ENCODE assay signal across 28 cellular contexts in genomic region chr16:68508641-68509240, GRCh38.
"Had no signal": no experiment of that assay in that cellular context is flagged by ENCODE, and none has a peak within 500 bp of the region (broad histone marks: within the 10 kb centered on the region; RNA-seq: fewer than 3 reads in every experiment).

No MANE protein-coding gene starts in this region.

- FAIRE-seq: K562 had no signal

- H3K4me3 ChIP-seq: K562, SJSA1 had no signal

- H3K27me3 Mint-ChIP-seq: activated naive CD8-positive, alpha-beta T cell; activated naive CD8-positive, alpha-beta T cell treated with anti-CD3 and anti-CD28 coated beads, Interleukin-2, amount 50 U/mL, for 24 hours had no signal

- H3K9me3 ChIP-seq: SJSA1 had no signal

- H3K9me3 Mint-ChIP-seq: activated CD4-positive, alpha-beta T cell treated with anti-CD3 and anti-CD28 coated beads, Interleukin-2, amount 10 ng/mL, durations not matched to agents 24 days and 14 days; activated naive CD4-positive, alpha-beta T cell treated with anti-CD3 and anti-CD28 coated beads, Interleukin-2, amount 10 ng/mL, durations not matched to agents 7 days and 5 days; activated naive CD8-positive, alpha-beta T cell treated with anti-CD3 and anti-CD28 coated beads, Interleukin-2, amount 50 U/mL, for 24 hours had no signal

- H3K36me3 Mint-ChIP-seq: activated naive CD4-positive, alpha-beta T cell treated with anti-CD3 and anti-CD28 coated beads, Interleukin-2, amount 10 ng/mL, durations not matched to agents 7 days and 5 days; activated naive CD8-positive, alpha-beta T cell had no signal

- H3K4me3 Mint-ChIP-seq: activated CD4-positive, alpha-beta T cell treated with anti-CD3 and anti-CD28 coated beads, Interleukin-2, amount 10 ng/mL, durations not matched to agents 24 days and 14 days; activated naive CD4-positive, alpha-beta T cell treated with anti-CD3 and anti-CD28 coated beads, Interleukin-2, amount 10 ng/mL, durations not matched to agents 7 days and 5 days; activated naive CD8-positive, alpha-beta T cell; activated naive CD8-positive, alpha-beta T cell treated with anti-CD3 and anti-CD28 coated beads, Interleukin-2, amount 50 U/mL, for 24 hours had no signal

- ATAC-seq: activated naive CD8-positive, alpha-beta T cell treated with anti-CD3 and anti-CD28 coated beads, Interleukin-2, amount 50 U/mL, for 24 hours; K562 had no signal

- DNase-seq: activated CD4-positive, alpha-beta T cell treated with anti-CD3 and anti-CD28 coated beads, Interleukin-2, amount 10 ng/mL, durations not matched to agents 24 days and 14 days; activated CD4-positive, alpha-beta T cell treated with anti-CD3 and anti-CD28 coated beads, Interleukin-2, amount 50 U/mL, for 48 hours; activated CD8-positive, alpha-beta memory T cell treated with anti-CD3 and anti-CD28 coated beads, Interleukin-2, amount 50 U/mL, for 4 hours; activated effector memory CD4-positive, alpha-beta T cell treated with Interleukin-2 at 50 U/mL for 16 hours; activated naive CD4-positive, alpha-beta T cell treated with anti-CD3 and anti-CD28 coated beads, Interleukin-2, amount 10 ng/mL, durations not matched to agents 7 days and 5 days; activated naive CD8-positive, alpha-beta T cell treated with anti-CD3 and anti-CD28 coated beads, Interleukin-2, amount 50 U/mL, for 24 hours; activated T-cell treated with anti-CD3 and anti-CD28 coated beads, Interleukin-2, amount 50 U/mL, for 48 hours; anterior cingulate cortex; brain microvascular endothelial cell; central memory CD4-positive, alpha-beta T cell; IMR-90; NCI-H1092 treated with DMSO at 0.1 percent for 48 hours; NCI-H1417; NCI-H146; NCI-H187; NCI-H2081; NCI-H2171 treated with DMSO at 0.1 percent for 48 hours; NCI-H2227 treated with DMSO at 0.1 percent for 48 hours; NCI-H446 treated with DMSO at 0.1 percent for 48 hours; NCI-H69; NCI-H82; SHP77 treated with DMSO at 0.1 percent for 48 hours; SW 1271; T-helper 1 cell; T1000 had no signal

- H3K27me3 ChIP-seq: brain microvascular endothelial cell, SJSA1 had no signal

- H3K27ac Mint-ChIP-seq: activated naive CD4-positive, alpha-beta T cell treated with anti-CD3 and anti-CD28 coated beads, Interleukin-2, amount 10 ng/mL, durations not matched to agents 7 days and 5 days; activated naive CD8-positive, alpha-beta T cell; activated naive CD8-positive, alpha-beta T cell treated with anti-CD3 and anti-CD28 coated beads, Interleukin-2, amount 50 U/mL, for 24 hours had no signal

- H3K4me1 Mint-ChIP-seq: activated naive CD8-positive, alpha-beta T cell treated with anti-CD3 and anti-CD28 coated beads, Interleukin-2, amount 50 U/mL, for 24 hours had no signal

- H3K27ac ChIP-seq: brain microvascular endothelial cell, SJSA1 had no signal

- H3K36me3 ChIP-seq: brain microvascular endothelial cell, SJSA1 had no signal
